14 cellular contexts compared by ENCODE assay signal in genomic region chr2:127479866-127480743, GRCh38. TPM values are rescaled to one million over a fixed set of nuclear protein-coding genes. Genes with fewer than 3 reads are reported as not detected.
DNase-seq lines count a peak whose midpoint lies in the region; ATAC-seq and TF ChIP-seq lines count a peak whose summit lies in the region.
"Had no signal": no experiment of that assay in that cellular context is flagged by ENCODE, and none has a peak within 500 bp of the region (broad histone marks: within the 10 kb centered on the region; RNA-seq: fewer than 3 reads in every experiment).

No MANE protein-coding gene starts in this region.

- in situ Hi-C loops in GM13977 (cut with MboI; ENCODE audit: low pct_unique_long_range_greater_than_20kb, low sequenced_read_pairs, unreplicated experiment), result no loop called here

- H3K9me3 ChIP-seq in DND-41 (ENCODE audit: insufficient read depth, low read length, severe bottlenecking) (peaks cover 7% of the 10 kb centered on the region), HUES6 (ENCODE audit: control insufficient read depth, insufficient read depth, low read depth, low read length) (no peaks in the 10 kb centered on the region; the same call in 1 of the 2 replicates)
- H3K9me3 ChIP-seq: thoracic aorta had no signal

- H3K4me3 ChIP-seq in DND-41 (ENCODE audit: low read depth in 1 of 2, low read length in 2 of 2) (no peak overlapping the region), HUES6 (ENCODE audit: low read depth, low read length) (peak overlapping the region; percentile 32)
- H3K4me3 ChIP-seq: thoracic aorta had no signal

- H3K9ac ChIP-seq in DND-41 (ENCODE audit: low read depth, low read length), result no peak overlapping the region
- H3K9ac ChIP-seq in HUES6 (ENCODE audit: low read length), result peak overlapping the region; percentile 62

- no peaks in the 10 kb centered on the region; the same call in 1 of the 2 replicates for H3K79me2 ChIP-seq in DND-41 (ENCODE audit: insufficient read depth, low read length)

- H3K36me3 ChIP-seq in DND-41 (ENCODE audit: insufficient read depth, low read length) (peaks cover 61% of the 10 kb centered on the region), HUES6 (ENCODE audit: control insufficient read depth, insufficient read depth, low read length) (peaks cover 41% of the 10 kb centered on the region)

- no peak overlapping the region for H3K4me2 ChIP-seq in DND-41 (ENCODE audit: insufficient read depth, low read length)

- H3K27me3 ChIP-seq in DND-41 (ENCODE audit: insufficient read depth, low read length, poor library complexity) (no peaks in the 10 kb centered on the region), HUES6 (ENCODE audit: control insufficient read depth, insufficient read depth, low read length) (no peaks in the 10 kb centered on the region)

- H3K4me1 ChIP-seq in DND-41 (ENCODE audit: insufficient read depth, low read length) (no peaks in the 10 kb centered on the region), HUES6 (ENCODE audit: control insufficient read depth, insufficient read depth, low read length) (peaks cover 32% of the 10 kb centered on the region)

- H3K27ac ChIP-seq in DND-41 (ENCODE audit: low read length) (no peak overlapping the region), HUES6 (ENCODE audit: low read depth, low read length) (peak overlapping the region; percentile 81)
- H3K27ac ChIP-seq: thoracic aorta had no signal

- ATAC-seq in DND-41 (ENCODE audit: insufficient read depth, low read depth), result peak; percentile 13; the same call in 1 of the 3 replicates
- no peak for ATAC-seq in HG02970 (IDR thresholded peaks at IDR 0.05; ENCODE audit: low FRiP score, unreplicated experiment)

- TF ChIP-seq CTCF in DND-41 (IDR thresholded peaks at IDR 0.05; ENCODE audit: borderline replicate concordance, extremely low read depth, low read length, poor library complexity, severe bottlenecking), result no peak
- TF ChIP-seq CTCF in GM10266 (IDR thresholded peaks at IDR 0.05; ENCODE audit: control insufficient read depth, insufficient read depth, low read depth, missing control alignments), result no peak
- no peak for TF ChIP-seq CTCF in GM13977 (IDR thresholded peaks at IDR 0.05; ENCODE audit: extremely low read depth, insufficient read depth, missing control alignments)

- H4K20me1 ChIP-seq in DND-41 (ENCODE audit: insufficient read depth, low read length), result peaks cover 13% of the 10 kb centered on the region

- no peak overlapping the region for H2AFZ ChIP-seq in DND-41 (ENCODE audit: low read depth, low read length)

- DNase-seq in DND-41 (no peak), dermis blood vessel endothelial cell (peak; percentile 7), kidney tubule cell (ENCODE audit: low spot score) (peak; percentile 4), GM10266 (ENCODE audit: extremely low spot score) (no peak), GM13977 (ENCODE audit: low spot score) (no peak)
- DNase-seq in activated CD4-positive, alpha-beta T cell treated with anti-CD3 and anti-CD28 coated beads for 4 hours, result no peak
- DNase-seq: activated CD4-positive, alpha-beta T cell treated with anti-CD3 and anti-CD28 coated beads for 36 hours; activated effector memory CD4-positive, alpha-beta T cell treated with anti-CD3 and anti-CD28 coated beads, Interleukin-2, amount 50 U/mL, for 16 hours; CD4-positive, alpha-beta T cell; NCI-H1048 had no signal

RNA-seq across cellular contexts. Expression of gene IWS1, which starts 46.2 kb away (rescaled TPM):
- total RNA-seq in dermis blood vessel endothelial cell, result 42.8 and 53.1 TPM in 2 replicates

RNA-seq across cellular contexts. Expression of gene MYO7B, which starts 55.4 kb away (rescaled TPM):
- 0.09 TPM in 1 of 2 replicates, not detected in the other for total RNA-seq in dermis blood vessel endothelial cell
- total RNA-seq: NCI-H460 had no signal

Comparison
In these comparisons a context has a peak if more than half of its experiments do, and no peak if none do; other contexts are left out.
1. DNase-seq: peak in dermis blood vessel endothelial cell (single experiment) and kidney tubule cell (single experiment); none in DND-41 (single experiment), GM10266 (single experiment), GM13977 (single experiment) and activated CD4-positive, alpha-beta T cell treated with anti-CD3 and anti-CD28 coated beads for 4 hours (0 of 2).